In genomic region chr2:158914731-158915130, GRCh38 we compare ENCODE assay signal across 19 cellular contexts.
"Had no signal": no experiment of that assay in that cellular context is flagged by ENCODE, and none has a peak within 500 bp of the region (broad histone marks: within the 10 kb centered on the region; RNA-seq: fewer than 3 reads in every experiment).

No MANE protein-coding gene starts in this region.

- H3K27ac ChIP-seq: left lung, transverse colon, uterus had no signal

- H3K9me3 ChIP-seq: left lung, transverse colon, uterus had no signal

- H3K4me1 ChIP-seq: transverse colon, uterus had no signal

- ATAC-seq: activated CD8-positive, alpha-beta T cell treated with anti-CD3 and anti-CD28 coated beads, Interleukin-2, amount 10 ng/mL, durations not matched to agents 7 days and 5 days; left lung; stimulated activated naive CD8-positive, alpha-beta T cell treated with anti-CD3 and anti-CD28 coated beads, Interleukin-15, Interleukin-2, amounts not matched to agents 100 U/mL and 50 U/mL, for 24 hours had no signal

- H3K4me3 ChIP-seq: left lung, transverse colon, uterus had no signal

- DNase-seq: activated CD4-positive, alpha-beta T cell treated with anti-CD3 and anti-CD28 coated beads, Interleukin-2, amount 10 ng/mL, durations not matched to agents 24 days and 14 days; activated CD8-positive, alpha-beta T cell treated with anti-CD3 and anti-CD28 coated beads, Interleukin-2, amount 10 ng/mL, durations not matched to agents 7 days and 5 days; activated naive CD4-positive, alpha-beta T cell treated with anti-CD3 and anti-CD28 coated beads for 36 hours; activated T-cell treated with anti-CD3 and anti-CD28 coated beads, Interleukin-2, amount 50 U/mL, for 24 hours; cerebellar nuclear complex; cortex of kidney; hypothalamus; kidney; left lung; occipital lobe; retina; stimulated activated CD4-positive, alpha-beta T cell treated with anti-CD3 and anti-CD28 coated beads, Interleukin-12 subunit alpha, Interleukin-12 subunit beta, amount 100 ng/mL, for 4 hours; stimulated activated CD4-positive, alpha-beta T cell treated with anti-CD3 and anti-CD28 coated beads, Interleukin-1b, Interleukin-23, amount 100 ng/mL, for 48 hours; stimulated activated naive CD8-positive, alpha-beta T cell treated with anti-CD3 and anti-CD28 coated beads, Interleukin-15, Interleukin-2, amounts not matched to agents 100 U/mL and 50 U/mL, for 24 hours; T1000; transverse colon; uterus had no signal

- FAIRE-seq: endometrium, frontal cortex, kidney had no signal

- H3K36me3 ChIP-seq: left lung, transverse colon, uterus had no signal

- H3K27me3 ChIP-seq: left lung, transverse colon, uterus had no signal
